Comparison of ENCODE assay signal across 1 cellular context in genomic region chr17:81403671-81404534, GRCh38.
TF ChIP-seq lines count a peak whose summit lies in the region.

No MANE protein-coding gene starts in this region.

TF ChIP-seq in IMR-90, 13 proteins besides CTCF, POLR2A, EP300 and RAD21 (continued from another document):
- TF ChIP-seq ELK1 (IDR thresholded peaks at IDR 0.05; ENCODE audit: borderline replicate concordance, low read depth, low read length): no peak
- no peak for TF ChIP-seq RCOR1 (IDR thresholded peaks at IDR 0.05; ENCODE audit: insufficient replicate concordance, low read length)
- no peak for TF ChIP-seq MAZ (IDR thresholded peaks at IDR 0.05; ENCODE audit: borderline replicate concordance, low read depth, low read length)
- TF ChIP-seq RFX5 (IDR thresholded peaks at IDR 0.05; ENCODE audit: low read depth, low read length): no peak
- TF ChIP-seq NFE2L2 (IDR thresholded peaks at IDR 0.05; ENCODE audit: low read depth, low read length): no peak
- TF ChIP-seq USF2 (IDR thresholded peaks at IDR 0.05; ENCODE audit: low read depth, low read length): no peak
- no peak for TF ChIP-seq SMC3 (IDR thresholded peaks at IDR 0.05; ENCODE audit: low read depth, low read length)
- TF ChIP-seq MAFK (IDR thresholded peaks at IDR 0.05; ENCODE audit: low read depth, low read length): no peak
- no peak for TF ChIP-seq BHLHE40 (IDR thresholded peaks at IDR 0.05; ENCODE audit: low read depth, low read length)
- TF ChIP-seq CEBPB (IDR thresholded peaks at IDR 0.05; ENCODE audit: low read depth, low read length): no peak
- TF ChIP-seq FOS (IDR thresholded peaks at IDR 0.05; ENCODE audit: low read depth, low read length): no peak
- TF ChIP-seq MXI1 (IDR thresholded peaks at IDR 0.05; ENCODE audit: borderline replicate concordance, low read depth, low read length): no peak
